ENCODE assay signal across 7 cellular contexts in the genomic region with DNA sequence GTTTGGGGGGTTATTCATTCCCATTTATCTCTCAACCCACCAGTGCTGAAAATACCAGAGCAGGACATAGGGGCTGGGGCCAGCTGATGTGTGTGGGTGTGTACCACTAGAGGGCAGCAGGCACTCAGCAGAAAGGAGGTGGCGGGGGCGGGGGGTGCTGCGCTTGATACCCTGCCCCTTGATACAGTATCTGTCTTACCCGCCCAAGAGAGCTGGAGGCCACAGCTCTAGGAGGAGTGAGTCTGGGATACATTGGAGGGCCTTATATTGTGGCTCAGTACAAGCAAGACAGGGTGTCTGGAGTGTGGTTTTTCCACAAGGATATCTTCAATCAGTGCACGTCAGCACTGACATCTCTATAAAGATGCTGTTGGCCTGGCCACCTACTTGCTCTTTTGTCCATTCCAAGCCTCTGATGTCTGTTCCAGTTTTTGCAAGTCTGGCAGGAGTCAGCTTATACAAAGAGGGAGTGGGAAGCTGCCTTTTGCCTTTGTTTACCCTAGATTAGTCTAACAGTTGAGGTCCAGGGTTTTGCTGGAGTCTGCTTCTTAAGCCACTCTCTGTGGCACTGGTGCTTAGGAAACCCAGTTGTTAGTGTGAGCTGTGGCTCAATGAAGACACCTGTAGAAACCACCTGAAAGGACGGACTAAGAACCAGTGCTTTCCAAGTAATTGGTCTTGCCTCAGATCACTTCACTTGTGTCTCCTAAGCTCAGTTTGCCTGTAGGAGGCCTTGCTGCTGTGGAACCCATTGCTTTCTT. TPM values are rescaled to one million over a fixed set of nuclear protein-coding genes. Genes with fewer than 3 reads are reported as not detected.
DNase-seq lines count a peak whose midpoint lies in the region; ATAC-seq, FAIRE-seq and TF ChIP-seq lines count a peak whose summit lies in the region.

No MANE protein-coding gene starts in this region.

- POLR2A ChIA-PET in activated CD8-positive, alpha-beta T cell treated with anti-CD3 and anti-CD28 coated beads for 36 hours (lab: Charles Lee): interaction anchor here (0.6 to 1.6 kb wide), 10 partner anchors 12 to 1045 kb away, joined by 3 to 4 read pairs (median 3); partner anchors contain the start of gene HEMK1
- POLR2A ChIA-PET in endothelial cell of umbilical vein (lab: Charles Lee): no interaction called here

- H3F3A ChIP-seq in Loucy (ENCODE audit: low read depth): peaks cover 4% of the 10 kb centered on the region; the same call in 1 of the 2 replicates

- TF ChIP-seq CTCF in Loucy (conservative IDR thresholded peaks at IDR 0.05; ENCODE audit: low read length) (peak; percentile 82), endothelial cell of umbilical vein (IDR thresholded peaks at IDR 0.05; ENCODE audit: extremely low read depth in 1 of 2, insufficient read depth in 1 of 2, low read depth in 1 of 2, low read length in 2 of 2) (peak; percentile 80 to 84), thyroid gland (IDR thresholded peaks at IDR 0.05) (peak in 5 of 6 experiments; percentile 36 to 57 (median 46))
- TF ChIP-seq CTCF in activated CD8-positive, alpha-beta T cell treated with anti-CD3 and anti-CD28 coated beads for 36 hours (IDR thresholded peaks at IDR 0.05): peak; percentile 66

- H3K4me1 ChIP-seq in Loucy (ENCODE audit: insufficient read depth, low read length, poor library complexity, severe bottlenecking) (peaks cover 55% of the 10 kb centered on the region), endothelial cell of umbilical vein (ENCODE audit: control insufficient read depth, extremely low read depth, insufficient read depth, low read length) (peaks cover 48% of the 10 kb centered on the region), thyroid gland (peaks cover 48 to 76% of the 10 kb centered on the region in 2 donors)

- H2AFZ ChIP-seq in Loucy (ENCODE audit: low read length) (no peak overlapping the region), endothelial cell of umbilical vein (ENCODE audit: low read depth, low read length) (no peak overlapping the region)

- 47 to 61% methylated on average over 6 of the region's 6 CpGs for WGBS in thyroid gland, 2 donors

- no peaks in the 10 kb centered on the region for H3K27me3 ChIP-seq in Loucy (ENCODE audit: insufficient read depth, low read length, poor library complexity, severe bottlenecking)
- H3K27me3 ChIP-seq in endothelial cell of umbilical vein (ENCODE audit: control insufficient read depth in 2 of 2, insufficient read depth in 2 of 2, low read length in 2 of 2): no peaks in the 10 kb centered on the region
- H3K27me3 ChIP-seq in thyroid gland: no peaks in the 10 kb centered on the region

- H3K9ac ChIP-seq in Loucy (ENCODE audit: low read depth, low read length, poor library complexity, severe bottlenecking) (no peak overlapping the region), endothelial cell of umbilical vein (replicated peaks; ENCODE audit: extremely low read depth, insufficient read depth, low read length) (no peak overlapping the region)

- H3K36me3 ChIP-seq in Loucy (ENCODE audit: insufficient read depth, low read length) (peaks cover 34% of the 10 kb centered on the region; the same call in 1 of the 2 replicates), endothelial cell of umbilical vein (ENCODE audit: control insufficient read depth in 2 of 2, extremely low read depth in 1 of 2, insufficient read depth in 2 of 2, low read length in 2 of 2) (peaks cover 20 to 36% of the 10 kb centered on the region in 2 experiments), thyroid gland (peaks cover 37 to 47% of the 10 kb centered on the region in 2 donors)

- no peaks in the 10 kb centered on the region for H3K9me3 ChIP-seq in Loucy (ENCODE audit: insufficient read depth, low read depth, low read length)
- H3K9me3 ChIP-seq in endothelial cell of umbilical vein (replicated peaks; ENCODE audit: control insufficient read depth, insufficient read depth, low read length): no peaks in the 10 kb centered on the region
- H3K9me3 ChIP-seq in thyroid gland: no peaks in the 10 kb centered on the region

- no peaks in the 10 kb centered on the region for H3K9me3 Mint-ChIP-seq in activated CD8-positive, alpha-beta T cell treated with anti-CD3 and anti-CD28 coated beads for 36 hours

- dilution Hi-C loops in endothelial cell of umbilical vein (cut with MboI; ENCODE audit: extremely low pct_ligation_motif_present, low sequenced_read_pairs): no loop called here

- CTCF ChIA-PET in activated CD8-positive, alpha-beta T cell treated with anti-CD3 and anti-CD28 coated beads for 36 hours (lab: Charles Lee): interaction anchor here (0.5 to 4.1 kb wide), 20 partner anchors 12 to 922 kb away, joined by 3 to 23 read pairs (median 4); partner anchors contain the start of genes HEMK1 and MAPKAPK3
- CTCF ChIA-PET in endothelial cell of umbilical vein (lab: Charles Lee): interaction anchor here (0.6 to 3.2 kb wide), 24 partner anchors 10 to 1856 kb away, joined by 3 to 20 read pairs (median 4); partner anchors contain the start of genes CISH, DCAF1, HEMK1 and MAPKAPK3

- H3K4me1 Mint-ChIP-seq in activated CD8-positive, alpha-beta T cell treated with anti-CD3 and anti-CD28 coated beads for 36 hours (ENCODE audit: low read depth): peaks cover 62% of the 10 kb centered on the region

- DNase-seq in G401 (ENCODE audit: low spot score): peak; percentile 54
- peak; percentile 77 for DNase-seq in activated CD8-positive, alpha-beta T cell treated with anti-CD3 and anti-CD28 coated beads for 36 hours
- peak; percentile 53 for DNase-seq in endothelial cell of umbilical vein (ENCODE audit: low read depth, low spot score)
- DNase-seq in mucosa of gallbladder (ENCODE audit: low spot score): peak; percentile 43
- DNase-seq in thyroid gland: peak; percentile 37 to 40

- intact Hi-C loops in activated CD8-positive, alpha-beta T cell treated with anti-CD3 and anti-CD28 coated beads for 36 hours (cut with micrococcal nuclease): loop anchor here (5.0 to 10.0 kb wide), 2 partner anchors 295 to 772 kb away; partner anchors contain the start of gene MAPKAPK3
- intact Hi-C loops in endothelial cell of umbilical vein (cut with micrococcal nuclease): loop anchor here (1.0 to 10.0 kb wide), 4 partner anchors 280 to 1032 kb away; partner anchors contain the start of genes PARP3, RRP9 and TMEM115
- intact Hi-C loops in thyroid gland (cut with DNase I): loop anchor here (5.0 to 10.0 kb wide), 3 partner anchors 108 to 585 kb away; partner anchors contain the start of genes ABHD14A, ABHD14B and TEX264

- in situ Hi-C loops in G401 (cut with HindIII; ENCODE audit: low sequenced_read_pairs): loop anchor here (25.0 kb wide), 1 partner anchor 777 kb away; the partner anchor contains the start of genes CISH and MAPKAPK3

- H3K27me3 Mint-ChIP-seq in activated CD8-positive, alpha-beta T cell treated with anti-CD3 and anti-CD28 coated beads for 36 hours: no peaks in the 10 kb centered on the region

- H3K4me3 Mint-ChIP-seq in activated CD8-positive, alpha-beta T cell treated with anti-CD3 and anti-CD28 coated beads for 36 hours: no peak overlapping the region

- H4K20me1 ChIP-seq in Loucy (ENCODE audit: insufficient read depth, low read length, poor library complexity, severe bottlenecking) (peaks cover 72% of the 10 kb centered on the region), endothelial cell of umbilical vein (replicated peaks; ENCODE audit: control insufficient read depth, extremely low read depth, insufficient read depth, low read length) (no peaks in the 10 kb centered on the region)

- H3K79me2 ChIP-seq in Loucy (ENCODE audit: insufficient read depth, low read length) (peaks cover 88% of the 10 kb centered on the region), endothelial cell of umbilical vein (ENCODE audit: control insufficient read depth, insufficient read depth, low read length) (peaks cover 68% of the 10 kb centered on the region)

- peak; percentile 80 for FAIRE-seq in endothelial cell of umbilical vein (lab: Jason Lieb, UNC)

- H3K27ac Mint-ChIP-seq in activated CD8-positive, alpha-beta T cell treated with anti-CD3 and anti-CD28 coated beads for 36 hours: peak overlapping the region; percentile 62

- H3K9me1 ChIP-seq in endothelial cell of umbilical vein (replicated peaks; ENCODE audit: control insufficient read depth, extremely low read depth, insufficient read depth, low read length): no peaks in the 10 kb centered on the region

- ATAC-seq in activated CD8-positive, alpha-beta T cell treated with anti-CD3 and anti-CD28 coated beads for 36 hours: no peak
- ATAC-seq in HG03469 (IDR thresholded peaks at IDR 0.05; ENCODE audit: unreplicated experiment): no peak

- H3K4me2 ChIP-seq in Loucy (ENCODE audit: low read depth, low read length, poor library complexity, severe bottlenecking): peak overlapping the region; percentile 88
- H3K4me2 ChIP-seq in endothelial cell of umbilical vein (ENCODE audit: insufficient read depth, low read length): no peak overlapping the region

- H3K36me3 Mint-ChIP-seq in activated CD8-positive, alpha-beta T cell treated with anti-CD3 and anti-CD28 coated beads for 36 hours (ENCODE audit: low read depth): peaks cover 63% of the 10 kb centered on the region

- TF ChIP-seq POLR2A in endothelial cell of umbilical vein (IDR thresholded peaks at IDR 0.05; ENCODE audit: low read depth, low read length): no peak
- TF ChIP-seq POLR2A in thyroid gland (IDR thresholded peaks at IDR 0.05): no peak

- H3K4me3 ChIP-seq in Loucy (ENCODE audit: low read length, poor library complexity, severe bottlenecking): peak overlapping the region; percentile 82
- H3K4me3 ChIP-seq in endothelial cell of umbilical vein (replicated peaks in 1 of 3; ENCODE audit: insufficient read depth in 1 of 3, low read depth in 1 of 3, low read length in 3 of 3): no peak overlapping the region
- H3K4me3 ChIP-seq in thyroid gland (replicated peaks in 1 of 3): no peak overlapping the region

- no TSS peak for BruUV-seq in endothelial cell of umbilical vein (replicated peaks; lab: Mats Ljungman, UMichigan)

- H3K27ac ChIP-seq in endothelial cell of umbilical vein (ENCODE audit: insufficient read depth, low read depth, low read length): no peak overlapping the region
- H3K27ac ChIP-seq in thyroid gland: peak overlapping the region in 2 of 3 donors; percentile 3 to 52

- no peaks in the 10 kb centered on the region for H3K9me2 ChIP-seq in Loucy (replicated peaks; ENCODE audit: low read depth, low read length)

RNA-seq across cellular contexts. Expression of gene RBM15B, which starts 1.5 kb away (rescaled TPM):
- total RNA-seq in G401 (2014; rRNA removed; shearing (Covaris generic)): 48.4 and 52.6 TPM in 2 replicates
- total RNA-seq in activated CD8-positive, alpha-beta T cell treated with anti-CD3 and anti-CD28 coated beads for 36 hours: 10 to 100 TPM; 20.8 to 20.9 TPM
- total RNA-seq in endothelial cell of umbilical vein (38.3 and 39.1 TPM in 2 replicates), mucosa of gallbladder (30.0 TPM), thyroid gland (10 to 100 TPM; 29.4 to 50.0 (median 38.9) TPM)
- polyA plus RNA-seq in endothelial cell of umbilical vein: 18.7 and 19.9 TPM in 2 replicates
- 16.9 and 20.6 TPM in 2 replicates for polyA plus RNA-seq in endothelial cell of umbilical vein (2011; cell fraction: cytosol; rRNA removed)
- 14.7 and 17.7 TPM in 2 replicates for polyA plus RNA-seq in endothelial cell of umbilical vein (2011; cell fraction: nucleus; rRNA removed)
- polyA plus RNA-seq in endothelial cell of umbilical vein (2012): 20.8 and 23.6 TPM in 2 replicates
- polyA minus RNA-seq in endothelial cell of umbilical vein: 29.6 and 34.4 TPM in 2 replicates
- polyA minus RNA-seq in endothelial cell of umbilical vein (2011; cell fraction: cytosol; rRNA and poly(A)+ RNA removed): 18.7 TPM
- polyA minus RNA-seq in endothelial cell of umbilical vein (2011; cell fraction: nucleus; rRNA and poly(A)+ RNA removed): 21.9 and 25.6 TPM in 2 replicates

RNA-seq across cellular contexts. Expression of gene MANF, which starts 4.5 kb away (rescaled TPM):
- 112 and 162 TPM in 2 replicates for total RNA-seq in G401 (2014; rRNA removed; shearing (Covaris generic))
- total RNA-seq in activated CD8-positive, alpha-beta T cell treated with anti-CD3 and anti-CD28 coated beads for 36 hours: 100 to 1,000 TPM; 107 to 109 TPM
- total RNA-seq in endothelial cell of umbilical vein (248 and 254 TPM in 2 replicates), mucosa of gallbladder (124 TPM), thyroid gland (100 to 1,000 TPM in 2 of 4 donors, 10 to 100 TPM in 2; 79.7 to 312 (median 189) TPM)
- 66.4 and 100 TPM in 2 replicates for polyA plus RNA-seq in endothelial cell of umbilical vein
- polyA plus RNA-seq in endothelial cell of umbilical vein (2011; cell fraction: cytosol; rRNA removed): 161 and 226 TPM in 2 replicates
- 65.6 and 105 TPM in 2 replicates for polyA plus RNA-seq in endothelial cell of umbilical vein (2011; cell fraction: nucleus; rRNA removed)
- polyA plus RNA-seq in endothelial cell of umbilical vein (2012): 225 and 241 TPM in 2 replicates
- 29.4 and 33.2 TPM in 2 replicates for polyA minus RNA-seq in endothelial cell of umbilical vein
- polyA minus RNA-seq in endothelial cell of umbilical vein (2011; cell fraction: cytosol; rRNA and poly(A)+ RNA removed): 22.0 TPM
- polyA minus RNA-seq in endothelial cell of umbilical vein (2011; cell fraction: nucleus; rRNA and poly(A)+ RNA removed): 33.6 and 35.9 TPM in 2 replicates
